9 cellular contexts compared by ENCODE assay signal in genomic region chr17:44990994-44991393, GRCh38.
"Had no signal": no experiment of that assay in that cellular context is flagged by ENCODE, and none has a peak within 500 bp of the region (broad histone marks: within the 10 kb centered on the region; RNA-seq: fewer than 3 reads in every experiment).

No MANE protein-coding gene starts in this region.

- DNase-seq: activated CD4-positive, alpha-beta T cell treated with anti-CD3 and anti-CD28 coated beads, Interleukin-2, amount 50 U/mL, for 1 hour; aorta; mammary epithelial cell; naive B cell; stimulated activated CD4-positive, alpha-beta T cell treated with anti-CD3 and anti-CD28 coated beads, Interleukin-2, amount 100 ng/mL, for 48 hours; thyroid gland had no signal

- H3K36me3 ChIP-seq: thyroid gland had no signal

- H3K27ac ChIP-seq: hepatocyte, thyroid gland had no signal

- H3K9me3 ChIP-seq: thyroid gland had no signal

- H3K4me3 ChIP-seq: hepatocyte, thyroid gland had no signal

- ATAC-seq: left lobe of liver; stimulated activated memory B cell treated with anti-CD40 and anti-IgM and Interleukin-4, amounts not matched to agents 10 μg/mL and 1 μg/mL and 100 μg/mL, for 72 hours had no signal

- H3K4me1 ChIP-seq: thyroid gland had no signal
